8 cellular contexts compared by ENCODE assay signal in genomic region chr11:59106363-59107336, GRCh38. TPM values are rescaled to one million over a fixed set of nuclear protein-coding genes. Genes with fewer than 3 reads are reported as not detected.
DNase-seq lines count a peak whose midpoint lies in the region; ATAC-seq and TF ChIP-seq lines count a peak whose summit lies in the region.

A gene with protein sequence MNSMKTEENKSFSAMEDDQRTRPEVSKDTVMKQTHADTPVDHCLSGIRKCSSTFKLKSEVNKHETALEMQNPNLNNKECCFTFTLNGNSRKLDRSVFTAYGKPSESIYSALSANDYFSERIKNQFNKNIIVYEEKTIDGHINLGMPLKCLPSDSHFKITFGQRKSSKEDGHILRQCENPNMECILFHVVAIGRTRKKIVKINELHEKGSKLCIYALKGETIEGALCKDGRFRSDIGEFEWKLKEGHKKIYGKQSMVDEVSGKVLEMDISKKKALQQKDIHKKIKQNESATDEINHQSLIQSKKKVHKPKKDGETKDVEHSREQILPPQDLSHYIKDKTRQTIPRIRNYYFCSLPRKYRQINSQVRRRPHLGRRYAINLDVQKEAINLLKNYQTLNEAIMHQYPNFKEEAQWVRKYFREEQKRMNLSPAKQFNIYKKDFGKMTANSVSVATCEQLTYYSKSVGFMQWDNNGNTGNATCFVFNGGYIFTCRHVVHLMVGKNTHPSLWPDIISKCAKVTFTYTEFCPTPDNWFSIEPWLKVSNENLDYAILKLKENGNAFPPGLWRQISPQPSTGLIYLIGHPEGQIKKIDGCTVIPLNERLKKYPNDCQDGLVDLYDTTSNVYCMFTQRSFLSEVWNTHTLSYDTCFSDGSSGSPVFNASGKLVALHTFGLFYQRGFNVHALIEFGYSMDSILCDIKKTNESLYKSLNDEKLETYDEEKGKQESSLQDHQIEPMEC (plus strand): TSS chr11:59107237. CDS start chr11:59109626, 2,389 bp downstream.

- peak; percentile 67 for DNase-seq in BJ (ENCODE audit: low read depth)
- DNase-seq in NCI-H446 (lab: John Stamatoyannopoulos, UW), result peak; percentile 90 to 97
- DNase-seq in activated CD4-positive, alpha-beta T cell treated with anti-CD3 and anti-CD28 coated beads, Interleukin-2, amount 50 U/mL, for 24 hours (ENCODE audit: low read depth in 1 of 2, low spot score in 1 of 2), result peak; percentile 38 to 59
- peak; percentile 89 for DNase-seq in ecto neural progenitor cell (ENCODE audit: low spot score)
- DNase-seq in right lobe of liver, result peak; percentile 86 to 90 (median 89)
- DNase-seq in stimulated activated CD4-positive, alpha-beta T cell treated with anti-CD3 and anti-CD28 coated beads, Interleukin-4, amount 100 ng/mL, for 48 hours (ENCODE audit: low read depth in 2 of 2), result peak; percentile 51 to 72

- POLR2A ChIA-PET in BJ (lab: Charles Lee), result interaction anchor here (0.6 to 0.7 kb wide), 2 partner anchors 38 to 530 kb away, joined by 3 to 8 read pairs; no protein-coding TSS in a partner anchor

- ATAC-seq in HG03354 (IDR thresholded peaks at IDR 0.05; ENCODE audit: poor library complexity, severe bottlenecking, unreplicated experiment), result peak; percentile 70
- peak; percentile 96 to 98 (median 98) for ATAC-seq in right lobe of liver

- H3K36me3 ChIP-seq in BJ (ENCODE audit: control insufficient read depth, insufficient read depth, low read length) (no peaks in the 10 kb centered on the region), right lobe of liver (no peaks in the 10 kb centered on the region)

- H3K27me3 ChIP-seq in BJ (ENCODE audit: control insufficient read depth, insufficient read depth, low read length) (no peaks in the 10 kb centered on the region), right lobe of liver (no peaks in the 10 kb centered on the region)

- peaks cover 0 to 11% (median 0%) of the 10 kb centered on the region in 4 donors for H3K4me1 ChIP-seq in right lobe of liver

- CTCF ChIA-PET in BJ (lab: Yijun Ruan, JAX), result interaction anchor here (0.9 to 6.5 kb wide), 5 partner anchors 10 to 100 kb away, joined by 4 to 35 read pairs (median 11); partner anchors contain the start of gene DTX4

- TF ChIP-seq POLR2A in GM19193 (IDR thresholded peaks at IDR 0.05; ENCODE audit: extremely low read depth, insufficient read depth, insufficient read length), result peak; percentile 85
- no peak for TF ChIP-seq POLR2A in right lobe of liver (IDR thresholded peaks at IDR 0.05)

- intact Hi-C loops in right lobe of liver (cut with DNase I), result no loop called here

- WGBS in right lobe of liver (ENCODE audit: insufficient coverage, low coverage, low lambda C conversion rate, missing lambda C conversion rate), result 0% methylated on average over 23 of the region's 64 CpGs

- H3K9me3 ChIP-seq in right lobe of liver, result no peaks in the 10 kb centered on the region

- no peak within 1 kb of the TSS for H3K27ac ChIP-seq in right lobe of liver

- peak; percentile 32 for TF ChIP-seq CTCF in BJ (IDR thresholded peaks at IDR 0.05; ENCODE audit: insufficient read depth, low read depth, low read length)
- peak in 3 of 4 donors; percentile 21 to 29 (median 22) for TF ChIP-seq CTCF in right lobe of liver (IDR thresholded peaks at IDR 0.05)

- H3K4me3 ChIP-seq in BJ (ENCODE audit: low read depth, low read length), result peak within 1 kb of the TSS; percentile 58
- H3K4me3 ChIP-seq in right lobe of liver, result peak within 1 kb of the TSS; percentile 54 to 65 (median 59)

RNA-seq across cellular contexts. Expression of the gene that starts here (rescaled TPM):
- 0.76 and 1.9 TPM in 2 replicates for polyA plus RNA-seq in BJ (2011; rRNA removed)
- polyA minus RNA-seq in BJ (2011; rRNA and poly(A)+ RNA removed), result 0.67 and 0.95 TPM in 2 replicates
- total RNA-seq in right lobe of liver, result 1 to 10 TPM in 4 of 6 experiments, under 1 TPM in 2; 0.15 to 9.6 (median 1.1) TPM
